Comparison of ENCODE assay signal across 8 cellular contexts in the genomic region with DNA sequence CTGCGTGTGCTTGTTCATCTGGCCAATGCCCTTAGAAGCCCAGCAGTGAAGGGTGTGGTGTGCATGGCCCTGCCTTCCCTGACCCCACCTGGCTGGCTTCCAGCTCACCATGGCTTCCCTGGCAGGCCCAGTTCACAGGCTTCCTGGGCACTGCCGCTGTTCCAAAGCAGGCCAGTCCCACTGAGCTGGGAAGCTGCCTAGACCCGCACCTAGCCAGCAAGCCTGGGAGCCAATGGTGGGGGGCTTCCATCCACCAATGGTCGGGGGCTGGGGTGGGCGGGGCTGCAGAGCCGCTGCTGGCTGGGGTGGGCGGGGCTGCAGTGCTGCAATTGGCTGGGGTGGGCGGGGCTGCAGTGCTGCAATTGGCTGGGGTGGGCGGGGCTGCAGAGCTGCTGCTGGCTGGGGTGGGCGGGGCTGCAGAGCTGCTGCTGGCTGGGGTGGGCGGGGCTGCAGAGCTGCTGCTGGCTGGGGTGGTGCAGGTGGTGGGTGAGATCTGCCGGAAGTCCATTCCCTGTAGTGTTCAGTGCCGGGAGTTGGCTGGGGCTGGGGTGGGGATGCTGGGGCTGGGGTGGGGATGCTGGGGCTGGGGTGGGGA. TPM values are rescaled to one million over a fixed set of nuclear protein-coding genes. Genes with fewer than 3 reads are reported as not detected.
DNase-seq lines count a peak whose midpoint lies in the region; ATAC-seq and TF ChIP-seq lines count a peak whose summit lies in the region.

No MANE protein-coding gene starts in this region.

- no peak overlapping the region for H3K4me3 Mint-ChIP-seq in MCF 10A (ENCODE audit: unreplicated experiment)
- no peak overlapping the region for H3K4me3 Mint-ChIP-seq in activated CD4-positive, alpha-beta memory T cell treated with anti-CD3 and anti-CD28 coated beads for 36 hours

- peaks cover 8% of the 10 kb centered on the region for H3K4me1 Mint-ChIP-seq in MCF 10A (ENCODE audit: insufficient read depth, unreplicated experiment)
- H3K4me1 Mint-ChIP-seq in activated CD4-positive, alpha-beta memory T cell treated with anti-CD3 and anti-CD28 coated beads for 36 hours (ENCODE audit: low read depth), result peaks cover 4% of the 10 kb centered on the region

- in situ Hi-C loops in mammary epithelial cell (cut with MboI; ENCODE audit: low sequenced_read_pairs in 2 of 2), result no loop called here

- H3K4me3 ChIP-seq in mammary epithelial cell (replicated peaks in 1 of 3; ENCODE audit: insufficient read depth in 1 of 3, low read depth in 2 of 3, low read length in 3 of 3) (peak overlapping the region in 1 of 3 experiments; percentile 9), fibroblast of lung (replicated peaks in 1 of 4; ENCODE audit: control extremely low read depth in 1 of 4, insufficient read depth in 1 of 4, low read depth in 3 of 4, low read length in 4 of 4) (peak overlapping the region in 2 of 4 experiments; percentile 6 to 20), osteoblast (ENCODE audit: insufficient read depth, low read length) (no peak overlapping the region)

- H3K27me3 ChIP-seq in mammary epithelial cell (ENCODE audit: insufficient read depth, low read length) (peaks cover 22% of the 10 kb centered on the region), fibroblast of lung (ENCODE audit: control insufficient read depth, insufficient read depth, low read length) (peaks cover 13% of the 10 kb centered on the region), osteoblast (ENCODE audit: insufficient read depth, low read length) (peaks cover 42% of the 10 kb centered on the region)

- CTCF ChIA-PET in MCF 10A (lab: Yijun Ruan, JAX) (interaction anchor here (1.1 kb wide), 1 partner anchor 8 kb away, joined by 3 read pairs; no protein-coding TSS in a partner anchor), mammary epithelial cell (lab: Charles Lee; ENCODE audit: low non-redundant PET) (no interaction called here)
- CTCF ChIA-PET in activated CD4-positive, alpha-beta memory T cell treated with anti-CD3 and anti-CD28 coated beads for 36 hours (lab: Charles Lee), result interaction anchor here (0.7 to 0.9 kb wide), 2 partner anchors 16 to 37 kb away, joined by 3 to 5 read pairs; no protein-coding TSS in a partner anchor

- POLR2A ChIA-PET in MCF 10A (lab: Yijun Ruan, JAX), result no interaction called here
- POLR2A ChIA-PET in activated CD4-positive, alpha-beta memory T cell treated with anti-CD3 and anti-CD28 coated beads for 36 hours (lab: Charles Lee), result no interaction called here

- intact Hi-C loops in MCF 10A (cut with micrococcal nuclease), result loop anchor here (10.0 kb wide), 2 partner anchors 71 to 489 kb away; a partner anchor contains a TSS
- intact Hi-C loops in mammary epithelial cell (cut with micrococcal nuclease), result loop anchor here (10.0 kb wide), 1 partner anchor 101 kb away; a partner anchor contains a TSS
- intact Hi-C loops in activated CD4-positive, alpha-beta memory T cell treated with anti-CD3 and anti-CD28 coated beads for 36 hours (cut with micrococcal nuclease), result loop anchor here (10.0 kb wide), 1 partner anchor 171 kb away; no protein-coding TSS in a partner anchor

- H3K4me1 ChIP-seq in mammary epithelial cell (ENCODE audit: insufficient read depth, low read length) (peaks cover 12% of the 10 kb centered on the region), fibroblast of lung (ENCODE audit: control insufficient read depth, extremely low read depth, insufficient read depth, low read length) (peaks cover 7% of the 10 kb centered on the region), osteoblast (ENCODE audit: insufficient read depth, low read length) (peaks cover under 1% of the 10 kb centered on the region)

- H3K27me3 Mint-ChIP-seq in MCF 10A (ENCODE audit: insufficient read depth, unreplicated experiment), result peaks cover 37% of the 10 kb centered on the region
- peaks cover 20% of the 10 kb centered on the region for H3K27me3 Mint-ChIP-seq in activated CD4-positive, alpha-beta memory T cell treated with anti-CD3 and anti-CD28 coated beads for 36 hours

- WGBS in mammary epithelial cell (ENCODE audit: low coverage, missing lambda C conversion rate), result 100% methylated on average over 1 of the region's 13 CpGs

- dilution Hi-C loops in mammary epithelial cell (cut with HindIII; ENCODE audit: low sequenced_read_pairs), result loop anchor here (5.0 kb wide), 1 partner anchor 38 kb away; no protein-coding TSS in a partner anchor

- H3K9ac ChIP-seq in mammary epithelial cell (ENCODE audit: insufficient read depth, low read length), result no peak overlapping the region
- no peak overlapping the region for H3K9ac ChIP-seq in fibroblast of lung (ENCODE audit: insufficient read depth, low read length)

- H3K79me2 ChIP-seq in mammary epithelial cell (ENCODE audit: insufficient read depth, low read length), result no peaks in the 10 kb centered on the region
- H3K79me2 ChIP-seq in fibroblast of lung (ENCODE audit: control insufficient read depth, insufficient read depth, low read length), result no peaks in the 10 kb centered on the region
- H3K79me2 ChIP-seq in osteoblast (ENCODE audit: insufficient read depth, low read length), result no peaks in the 10 kb centered on the region

- no peak overlapping the region for H2AFZ ChIP-seq in mammary epithelial cell (ENCODE audit: low read depth, low read length)
- H2AFZ ChIP-seq in fibroblast of lung (ENCODE audit: low read length), result no peak overlapping the region
- no peak overlapping the region for H2AFZ ChIP-seq in osteoblast (ENCODE audit: low read length)

- no peak for ATAC-seq in GM21723 (IDR thresholded peaks at IDR 0.05; ENCODE audit: unreplicated experiment)

- H3K9me3 ChIP-seq in mammary epithelial cell (replicated peaks; ENCODE audit: insufficient read depth, low read length) (no peaks in the 10 kb centered on the region), fibroblast of lung (ENCODE audit: control insufficient read depth, insufficient read depth, low read depth, low read length) (no peaks in the 10 kb centered on the region), osteoblast (ENCODE audit: low read depth, low read length) (no peaks in the 10 kb centered on the region)

- BruUV-seq in MCF 10A (replicated peaks; lab: Mats Ljungman, UMichigan) (no TSS peak), mammary epithelial cell (replicated peaks; lab: Mats Ljungman, UMichigan) (no TSS peak)

- no peak overlapping the region for H3K27ac ChIP-seq in mammary epithelial cell (ENCODE audit: insufficient read depth, low read depth, low read length)
- H3K27ac ChIP-seq in fibroblast of lung (ENCODE audit: insufficient read depth, low read length), result no peak overlapping the region
- no peak overlapping the region for H3K27ac ChIP-seq in osteoblast (ENCODE audit: low read depth, low read length)

- H3K9me3 Mint-ChIP-seq in MCF 10A (ENCODE audit: unreplicated experiment), result no peaks in the 10 kb centered on the region
- no peaks in the 10 kb centered on the region for H3K9me3 Mint-ChIP-seq in activated CD4-positive, alpha-beta memory T cell treated with anti-CD3 and anti-CD28 coated beads for 36 hours

- H3K36me3 ChIP-seq in mammary epithelial cell (ENCODE audit: insufficient read depth, low read length) (no peaks in the 10 kb centered on the region), fibroblast of lung (ENCODE audit: control insufficient read depth, insufficient read depth, low read length) (no peaks in the 10 kb centered on the region), osteoblast (ENCODE audit: insufficient read depth, low read length) (no peaks in the 10 kb centered on the region)

- TF ChIP-seq CTCF in MCF 10A (IDR thresholded peaks at IDR 0.05; ENCODE audit: unreplicated experiment) (no peak), mammary epithelial cell (conservative IDR thresholded peaks at IDR 0.05 in 1 of 2, IDR thresholded peaks at IDR 0.05 in 1 of 2; ENCODE audit: extremely low read depth in 1 of 2, insufficient read depth in 1 of 2, low read depth in 1 of 2, low read length in 2 of 2) (no peak), fibroblast of lung (conservative IDR thresholded peaks at IDR 0.05 in 1 of 2, IDR thresholded peaks at IDR 0.05 in 1 of 2; ENCODE audit: low read depth in 1 of 2, low read length in 2 of 2) (no peak), osteoblast (IDR thresholded peaks at IDR 0.05; ENCODE audit: extremely low read depth, low read depth, low read length) (no peak)

- no peaks in the 10 kb centered on the region for H4K20me1 ChIP-seq in mammary epithelial cell (ENCODE audit: insufficient read depth, low read length)
- H4K20me1 ChIP-seq in fibroblast of lung (ENCODE audit: control insufficient read depth, extremely low read depth, insufficient read depth, low read length), result no peaks in the 10 kb centered on the region
- H4K20me1 ChIP-seq in osteoblast (ENCODE audit: insufficient read depth, low read length), result no peaks in the 10 kb centered on the region

- H3K4me2 ChIP-seq in mammary epithelial cell (ENCODE audit: insufficient read depth, low read depth, low read length), result no peak overlapping the region
- H3K4me2 ChIP-seq in fibroblast of lung (ENCODE audit: extremely low read depth, insufficient read depth, low read length), result peak overlapping the region; percentile 13
- no peak overlapping the region for H3K4me2 ChIP-seq in osteoblast (ENCODE audit: insufficient read depth, low read length)

- DNase-seq in MCF 10A (ENCODE audit: unreplicated experiment) (peak; percentile 42), mammary epithelial cell (no peak), NCI-H2196 treated with DMSO at 0.1 percent for 48 hours (lab: John Stamatoyannopoulos, UW; ENCODE audit: unreplicated experiment) (peak; percentile 62), fibroblast of lung (ENCODE audit: low read depth in 2 of 2) (peak; percentile 58 to 82), osteoblast (ENCODE audit: insufficient read length, low spot score, missing footprints) (peak; percentile 90), NCI-H2081 treated with DMSO at 0.1 percent for 48 hours (lab: John Stamatoyannopoulos, UW) (no peak)
- DNase-seq in activated CD4-positive, alpha-beta memory T cell treated with anti-CD3 and anti-CD28 coated beads for 36 hours, result peak; percentile 83

- no peaks in the 10 kb centered on the region for H3K36me3 Mint-ChIP-seq in MCF 10A (ENCODE audit: insufficient read depth, unreplicated experiment)
- H3K36me3 Mint-ChIP-seq in activated CD4-positive, alpha-beta memory T cell treated with anti-CD3 and anti-CD28 coated beads for 36 hours, result no peaks in the 10 kb centered on the region

- no peak overlapping the region for H3K27ac Mint-ChIP-seq in MCF 10A (ENCODE audit: low read depth, unreplicated experiment)
- H3K27ac Mint-ChIP-seq in activated CD4-positive, alpha-beta memory T cell treated with anti-CD3 and anti-CD28 coated beads for 36 hours, result no peak overlapping the region

RNA-seq across cellular contexts. Expression of a gene that starts 12.4 kb away (rescaled TPM):
- not detected in 2 replicates for total RNA-seq in MCF 10A (2022)
- not detected for total RNA-seq in mammary epithelial cell
- not detected for polyA plus RNA-seq in mammary epithelial cell
- polyA minus RNA-seq in mammary epithelial cell, result not detected
- not detected for total RNA-seq in activated CD4-positive, alpha-beta memory T cell treated with anti-CD3 and anti-CD28 coated beads for 36 hours
- total RNA-seq in fibroblast of lung, result 0.26 TPM in 1 of 2 replicates, not detected in the other
- 0.14 TPM in 1 of 2 replicates, not detected in the other for polyA plus RNA-seq in fibroblast of lung
- 0.69 and 0.92 TPM in 2 replicates for polyA plus RNA-seq in fibroblast of lung (2012)
- polyA minus RNA-seq in fibroblast of lung (ENCODE audit: low replicate concordance), result not detected in 2 replicates
- total RNA-seq in osteoblast, result not detected in 2 replicates

RNA-seq across cellular contexts. Expression of a gene that starts 15.6 kb away (rescaled TPM):
- total RNA-seq in MCF 10A (2022) (28.9 and 42.7 TPM in 2 replicates), mammary epithelial cell (10 to 100 TPM; 10.5 to 39.7 TPM), fibroblast of lung (23.6 and 27.7 TPM in 2 replicates), osteoblast (20.9 and 24.6 TPM in 2 replicates)
- polyA plus RNA-seq in mammary epithelial cell (25.3 TPM), fibroblast of lung (18.5 and 25.2 TPM in 2 replicates)
- polyA minus RNA-seq in mammary epithelial cell (23.8 TPM), fibroblast of lung (ENCODE audit: low replicate concordance) (9.4 and 44.2 TPM in 2 replicates)
- total RNA-seq in activated CD4-positive, alpha-beta memory T cell treated with anti-CD3 and anti-CD28 coated beads for 36 hours, result 10 to 100 TPM; 48.7 to 51.5 TPM
- polyA plus RNA-seq in fibroblast of lung (2012), result 28.3 and 42.8 TPM in 2 replicates

RNA-seq across cellular contexts. Expression of a gene that starts 15.6 kb away (rescaled TPM):
- total RNA-seq in MCF 10A (2022), result 95.9 and 96.2 TPM in 2 replicates
- 10 to 100 TPM; 59.3 to 78.1 TPM for total RNA-seq in mammary epithelial cell
- 56.4 TPM for polyA plus RNA-seq in mammary epithelial cell
- polyA minus RNA-seq in mammary epithelial cell, result 53.1 TPM
- total RNA-seq in activated CD4-positive, alpha-beta memory T cell treated with anti-CD3 and anti-CD28 coated beads for 36 hours, result 10 to 100 TPM; 54.5 to 59.1 TPM
- total RNA-seq in fibroblast of lung, result 51.6 and 60.8 TPM in 2 replicates
- 31.0 and 46.0 TPM in 2 replicates for polyA plus RNA-seq in fibroblast of lung
- 42.2 and 63.2 TPM in 2 replicates for polyA plus RNA-seq in fibroblast of lung (2012)
- 56.9 and 75.9 TPM in 2 replicates for polyA minus RNA-seq in fibroblast of lung (ENCODE audit: low replicate concordance)
- 60.8 and 63.6 TPM in 2 replicates for total RNA-seq in osteoblast

RNA-seq across cellular contexts. Expression of a gene that starts 22.9 kb away (rescaled TPM):
- not detected in 2 replicates for total RNA-seq in MCF 10A (2022)
- not detected for total RNA-seq in mammary epithelial cell
- not detected for polyA plus RNA-seq in mammary epithelial cell
- polyA minus RNA-seq in mammary epithelial cell, result not detected
- total RNA-seq in activated CD4-positive, alpha-beta memory T cell treated with anti-CD3 and anti-CD28 coated beads for 36 hours, result not detected
- not detected in 2 replicates for total RNA-seq in fibroblast of lung
- polyA plus RNA-seq in fibroblast of lung, result not detected in 2 replicates
- polyA plus RNA-seq in fibroblast of lung (2012), result not detected in 2 replicates
- polyA minus RNA-seq in fibroblast of lung (ENCODE audit: low replicate concordance), result not detected in 2 replicates
- not detected in 2 replicates for total RNA-seq in osteoblast

RNA-seq across cellular contexts. Expression of a gene that starts 33.5 kb away (rescaled TPM):
- total RNA-seq in MCF 10A (2022) (16.6 and 22.6 TPM in 2 replicates), mammary epithelial cell (10 to 100 TPM; 15.4 to 17.5 TPM), fibroblast of lung (6.4 and 15.0 TPM in 2 replicates), osteoblast (5.1 and 6.5 TPM in 2 replicates)
- polyA plus RNA-seq in mammary epithelial cell (19.0 TPM), fibroblast of lung (14.2 and 16.0 TPM in 2 replicates)
- polyA minus RNA-seq in mammary epithelial cell (1.5 TPM), fibroblast of lung (ENCODE audit: low replicate concordance) (2.7 and 2.9 TPM in 2 replicates)
- 10 to 100 TPM; 46.5 to 49.8 TPM for total RNA-seq in activated CD4-positive, alpha-beta memory T cell treated with anti-CD3 and anti-CD28 coated beads for 36 hours
- 19.9 and 25.2 TPM in 2 replicates for polyA plus RNA-seq in fibroblast of lung (2012)

Comparison
In these comparisons a context has a peak if more than half of its experiments do, and no peak if none do; other contexts are left out.
1. DNase-seq: peak in MCF 10A (single experiment), NCI-H2196 treated with DMSO at 0.1 percent for 48 hours (single experiment), activated CD4-positive, alpha-beta memory T cell treated with anti-CD3 and anti-CD28 coated beads for 36 hours (single experiment), fibroblast of lung (2 of 2) and osteoblast (single experiment); none in mammary epithelial cell (single experiment) and NCI-H2081 treated with DMSO at 0.1 percent for 48 hours (single experiment).